Comparison of ENCODE assay signal across 9 cellular contexts in the genomic region with DNA sequence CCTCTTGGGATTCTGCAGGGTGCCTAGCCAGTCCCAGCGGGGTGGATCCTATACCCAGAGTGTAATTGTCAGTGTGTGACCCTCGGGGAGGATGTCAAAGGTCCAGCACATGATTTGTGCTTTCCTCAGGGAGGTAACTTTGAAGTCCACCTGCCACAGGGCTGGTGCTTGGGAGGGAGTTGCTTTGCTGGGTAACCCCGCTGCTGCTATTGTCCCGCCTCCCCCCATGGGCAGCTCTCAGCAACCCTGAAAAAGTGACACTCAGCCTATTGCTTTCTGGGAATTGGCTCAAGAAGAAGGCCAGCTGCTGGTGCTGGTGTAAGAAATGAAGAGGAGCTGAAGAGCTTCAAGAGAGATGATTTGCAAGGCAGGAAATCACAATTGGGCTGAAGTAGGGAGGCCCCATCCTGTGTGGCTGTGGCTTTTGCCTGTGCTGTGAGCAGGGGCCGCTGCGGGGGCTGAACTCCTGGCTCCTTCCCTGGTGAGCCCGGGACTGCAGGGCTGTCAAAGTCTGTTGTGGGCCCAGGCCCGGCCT. TPM values are rescaled to one million over a fixed set of nuclear protein-coding genes. Genes with fewer than 3 reads are reported as not detected.
DNase-seq lines count a peak whose midpoint lies in the region; ATAC-seq and TF ChIP-seq lines count a peak whose summit lies in the region.
"Had no signal": no experiment of that assay in that cellular context is flagged by ENCODE, and none has a peak within 500 bp of the region (broad histone marks: within the 10 kb centered on the region; RNA-seq: fewer than 3 reads in every experiment).

No MANE protein-coding gene starts in this region.

- DNase-seq in NAMALWA (ENCODE audit: low spot score) (peak; percentile 12), NCI-H2029 (lab: John Stamatoyannopoulos, UW) (no peak), H4 (ENCODE audit: low spot score) (no peak), mucosa of gallbladder (ENCODE audit: low spot score) (no peak), MM.1S (no peak)
- DNase-seq in activated naive CD4-positive, alpha-beta T cell treated with anti-CD3 and anti-CD28 coated beads, Interleukin-2, amount 10 ng/mL, durations not matched to agents 7 days and 5 days = peak; percentile 76
- peak; percentile 34 for DNase-seq in stimulated activated CD4-positive, alpha-beta T cell treated with anti-CD3 and anti-CD28 coated beads, Interleukin-4, amount 100 ng/mL, for 1 hour

- H3K4me1 Mint-ChIP-seq in activated naive CD4-positive, alpha-beta T cell treated with anti-CD3 and anti-CD28 coated beads, Interleukin-2, amount 10 ng/mL, durations not matched to agents 7 days and 5 days = peaks cover 47% of the 10 kb centered on the region

- H3K4me1 ChIP-seq in MM.1S (ENCODE audit: low read length) = no peaks in the 10 kb centered on the region

- no peak overlapping the region for H3K4me2 ChIP-seq in MM.1S (ENCODE audit: low read depth, low read length)

- H3K79me2 ChIP-seq in MM.1S (ENCODE audit: low read length) = no peaks in the 10 kb centered on the region

- no peaks in the 10 kb centered on the region for H3K27me3 ChIP-seq in MM.1S (replicated peaks; ENCODE audit: insufficient read depth, low read length)
- H3K27me3 ChIP-seq: suprapubic skin had no signal

- H3K9me3 ChIP-seq in MM.1S (replicated peaks; ENCODE audit: insufficient read depth, low read length) = no peaks in the 10 kb centered on the region

- no peak overlapping the region for H2AFZ ChIP-seq in MM.1S (ENCODE audit: low read length)

- H3K4me3 Mint-ChIP-seq in activated naive CD4-positive, alpha-beta T cell treated with anti-CD3 and anti-CD28 coated beads, Interleukin-2, amount 10 ng/mL, durations not matched to agents 7 days and 5 days = peak overlapping the region; percentile 39

- no peaks in the 10 kb centered on the region for H4K20me1 ChIP-seq in MM.1S (ENCODE audit: insufficient read depth, low read length)

- TF ChIP-seq CTCF in MM.1S (IDR thresholded peaks at IDR 0.05; ENCODE audit: low read length) = no peak

- peaks cover 11% of the 10 kb centered on the region for H3K9me3 Mint-ChIP-seq in activated naive CD4-positive, alpha-beta T cell treated with anti-CD3 and anti-CD28 coated beads, Interleukin-2, amount 10 ng/mL, durations not matched to agents 7 days and 5 days

- peaks cover 9% of the 10 kb centered on the region for H3K27me3 Mint-ChIP-seq in activated naive CD4-positive, alpha-beta T cell treated with anti-CD3 and anti-CD28 coated beads, Interleukin-2, amount 10 ng/mL, durations not matched to agents 7 days and 5 days

- peaks cover 15% of the 10 kb centered on the region for H3K36me3 Mint-ChIP-seq in activated naive CD4-positive, alpha-beta T cell treated with anti-CD3 and anti-CD28 coated beads, Interleukin-2, amount 10 ng/mL, durations not matched to agents 7 days and 5 days

- no peak overlapping the region for H3K9ac ChIP-seq in MM.1S (ENCODE audit: low read length)

- H3K27ac Mint-ChIP-seq in activated naive CD4-positive, alpha-beta T cell treated with anti-CD3 and anti-CD28 coated beads, Interleukin-2, amount 10 ng/mL, durations not matched to agents 7 days and 5 days = peak overlapping the region; percentile 96

- CTCF ChIA-PET in activated naive CD4-positive, alpha-beta T cell treated with anti-CD3 and anti-CD28 coated beads, Interleukin-2, amount 10 ng/mL, durations not matched to agents 7 days and 5 days (lab: Charles Lee) = interaction anchor here (1.5 kb wide), 1 partner anchor 24 kb away, joined by 4 read pairs; no protein-coding TSS in a partner anchor

- ATAC-seq in GM18907 (IDR thresholded peaks at IDR 0.05; ENCODE audit: unreplicated experiment) = peak; percentile 80

- no peaks in the 10 kb centered on the region for H3K9me2 ChIP-seq in MM.1S (replicated peaks; ENCODE audit: insufficient read depth, low read length)

- no peak overlapping the region for H3K4me3 ChIP-seq in MM.1S (ENCODE audit: low read length)
- H3K4me3 ChIP-seq: suprapubic skin had no signal

- H3F3A ChIP-seq in MM.1S (ENCODE audit: insufficient read depth, low read length) = no peaks in the 10 kb centered on the region

- H3K36me3 ChIP-seq in MM.1S (replicated peaks; ENCODE audit: insufficient read depth, low read length) = no peaks in the 10 kb centered on the region
- H3K36me3 ChIP-seq: suprapubic skin had no signal

- H3K27ac ChIP-seq in MM.1S (ENCODE audit: low read length) = no peak overlapping the region

RNA-seq across cellular contexts. Expression of gene EMILIN2, which starts 36.4 kb away (rescaled TPM):
- total RNA-seq in H4 (2014; rRNA removed; shearing (Covaris generic)) = 3.0 and 3.8 TPM in 2 replicates
- total RNA-seq in mucosa of gallbladder = 15.4 TPM

Comparison
In these comparisons a context has a peak if more than half of its experiments do, and no peak if none do; other contexts are left out.
1. DNase-seq: peak in NAMALWA (single experiment), activated naive CD4-positive, alpha-beta T cell treated with anti-CD3 and anti-CD28 coated beads, Interleukin-2, amount 10 ng/mL, durations not matched to agents 7 days and 5 days (single experiment) and stimulated activated CD4-positive, alpha-beta T cell treated with anti-CD3 and anti-CD28 coated beads, Interleukin-4, amount 100 ng/mL, for 1 hour (single experiment); none in NCI-H2029 (single experiment), H4 (single experiment), mucosa of gallbladder (single experiment) and MM.1S (single experiment).